In the genomic region with DNA sequence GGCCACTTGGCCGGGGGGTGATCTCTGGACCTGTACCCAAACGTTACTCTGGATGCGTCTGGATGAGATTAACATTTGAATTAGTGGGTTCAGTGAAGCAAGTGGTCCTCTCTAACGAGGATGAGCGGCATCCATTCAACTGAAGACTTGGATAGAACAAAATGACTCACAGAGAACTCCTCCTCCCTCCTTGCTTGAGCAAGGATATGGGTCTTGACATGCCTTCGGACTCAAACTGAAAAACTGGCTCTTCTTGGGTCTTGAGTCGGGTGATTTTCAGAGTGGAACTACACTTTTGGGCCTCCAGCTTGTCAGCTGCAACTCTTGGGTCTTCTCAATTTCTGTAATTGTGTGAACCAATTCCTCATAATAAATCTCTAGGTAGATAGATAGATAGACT, we compare ENCODE assay signal across 23 cellular contexts. TPM values are rescaled to one million over a fixed set of nuclear protein-coding genes. Genes with fewer than 3 reads are reported as not detected.
"Had no signal": no experiment of that assay in that cellular context is flagged by ENCODE, and none has a peak within 500 bp of the region (broad histone marks: within the 10 kb centered on the region; RNA-seq: fewer than 3 reads in every experiment).

No MANE protein-coding gene starts in this region.

- H3K9me3 ChIP-seq: SK-N-SH had no signal

- DNase-seq: Kasumi-1, MV-4-11, NCI-H1048, NCI-H1105, NCI-H1417, NCI-H1436 treated with DMSO at 0.1 percent for 48 hours, NCI-H1694, NCI-H187 treated with DMSO at 0.1 percent for 48 hours, NCI-H2029 treated with DMSO at 0.1 percent for 48 hours, NCI-H2171 treated with DMSO at 0.1 percent for 48 hours, NCI-H345, NCI-H524, NCI-H526 treated with DMSO at 0.1 percent for 48 hours, NCI-H748 treated with DMSO at 0.1 percent for 48 hours, RPMI8226, SHP77, SK-N-SH, SW 1271 had no signal

- H3K27ac ChIP-seq: KMS-11 had no signal

- H3K4me2 ChIP-seq: KMS-11, SK-N-SH had no signal

- H3K9ac ChIP-seq: KMS-11, SK-N-SH had no signal

- H3K4me3 ChIP-seq: K562 had no signal

- ATAC-seq: K562 had no signal

RNA-seq across cellular contexts. Expression of a gene that starts 47.2 kb away (rescaled TPM):
- total RNA-seq: K562, M059J, NCI-H460, SK-MEL-5 had no signal
- polyA plus RNA-seq: K562, SK-N-SH had no signal
